Comparison of ENCODE assay signal across 4 cellular contexts in genomic region chr22:30551813-30552212, GRCh38. TPM values are rescaled to one million over a fixed set of nuclear protein-coding genes. Genes with fewer than 3 reads are reported as not detected.
"Had no signal": no experiment of that assay in that cellular context is flagged by ENCODE, and none has a peak within 500 bp of the region (broad histone marks: within the 10 kb centered on the region; RNA-seq: fewer than 3 reads in every experiment).

No MANE protein-coding gene starts in this region.

RNA-seq across cellular contexts. Expression of gene SEC14L6, which starts 5.3 kb away (rescaled TPM):
- total RNA-seq: LHCN-M2, M059J, MCF 10A, NCI-H460 had no signal

RNA-seq across cellular contexts. Expression of gene GAL3ST1, which starts 22.7 kb away (rescaled TPM):
- total RNA-seq: LHCN-M2, M059J, MCF 10A had no signal

RNA-seq across cellular contexts. Expression of gene SEC14L4, which starts 46.3 kb away (rescaled TPM):
- total RNA-seq: LHCN-M2, M059J, MCF 10A had no signal
